In the genomic region with DNA sequence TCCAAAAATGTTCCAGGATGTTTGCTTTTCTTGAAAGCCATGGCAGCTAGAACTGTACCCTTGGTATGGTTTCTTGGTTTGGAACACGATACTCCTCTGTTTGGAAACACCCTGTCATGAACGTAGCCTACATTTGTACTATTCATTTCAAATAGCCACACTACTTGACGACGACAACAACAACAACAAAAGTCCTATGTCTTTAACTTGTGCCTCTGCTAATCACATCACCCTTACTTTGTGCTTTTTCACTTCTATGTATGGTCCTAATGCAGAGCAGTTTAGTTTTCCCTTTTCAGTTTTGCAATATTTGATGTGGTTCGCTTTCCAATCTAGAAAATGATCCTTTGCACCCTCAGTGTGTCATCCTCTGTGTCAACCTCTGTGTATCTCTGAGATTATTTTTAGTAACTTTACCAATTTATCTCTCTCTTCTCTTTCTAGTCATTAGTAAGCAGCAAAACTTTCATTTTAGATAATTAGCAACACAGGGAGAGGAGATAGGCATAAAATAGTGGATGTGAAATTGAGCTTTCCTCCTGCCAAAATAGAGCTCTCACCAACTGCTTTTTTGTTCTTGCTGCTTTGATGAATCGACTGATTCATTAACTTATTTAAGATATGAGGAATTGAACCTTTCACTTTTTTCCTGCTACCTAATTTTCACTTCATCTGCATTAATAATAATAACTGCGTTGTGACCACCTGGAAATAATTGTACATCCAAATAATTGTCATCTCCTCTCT, we compare ENCODE assay signal across 10 cellular contexts. TPM values are rescaled to one million over a fixed set of nuclear protein-coding genes. Genes with fewer than 3 reads are reported as not detected.
A peak's percentile ranks its signal among the peaks of the same experiment; 100 is the strongest.
DNase-seq lines count a peak whose midpoint lies in the region; ATAC-seq, FAIRE-seq and TF ChIP-seq lines count a peak whose summit lies in the region.
"Had no signal": no experiment of that assay in that cellular context is flagged by ENCODE, and none has a peak within 500 bp of the region (broad histone marks: within the 10 kb centered on the region; RNA-seq: fewer than 3 reads in every experiment).

No MANE protein-coding gene starts in this region.

- peaks cover 28% of the 10 kb centered on the region for H3K4me1 Mint-ChIP-seq in activated naive CD4-positive, alpha-beta T cell treated with anti-CD3 and anti-CD28 coated beads for 36 hours (ENCODE audit: low read depth)
- H3K4me1 Mint-ChIP-seq in activated naive CD4-positive, alpha-beta T cell treated with anti-CD3 and anti-CD28 coated beads, Interleukin-2, amount 10 ng/mL, durations not matched to agents 7 days and 5 days = no peaks in the 10 kb centered on the region
- peaks cover 34% of the 10 kb centered on the region for H3K4me1 Mint-ChIP-seq in stimulated activated naive CD8-positive, alpha-beta T cell treated with anti-CD3 and anti-CD28 coated beads, Interleukin-15, Interleukin-2, amounts not matched to agents 100 ng/mL and 50 ng/mL, for 24 hours (ENCODE audit: low read depth)

- peaks cover 6% of the 10 kb centered on the region for H3K27me3 Mint-ChIP-seq in activated naive CD4-positive, alpha-beta T cell treated with anti-CD3 and anti-CD28 coated beads for 36 hours (ENCODE audit: low read depth)
- H3K27me3 Mint-ChIP-seq in activated naive CD4-positive, alpha-beta T cell treated with anti-CD3 and anti-CD28 coated beads, Interleukin-2, amount 10 ng/mL, durations not matched to agents 7 days and 5 days = no peaks in the 10 kb centered on the region
- H3K27me3 Mint-ChIP-seq in stimulated activated naive CD8-positive, alpha-beta T cell treated with anti-CD3 and anti-CD28 coated beads, Interleukin-15, Interleukin-2, amounts not matched to agents 100 ng/mL and 50 ng/mL, for 24 hours = no peaks in the 10 kb centered on the region

- ATAC-seq in HG03469 (IDR thresholded peaks at IDR 0.05; ENCODE audit: unreplicated experiment) = peak; percentile 75

- H3K9me3 Mint-ChIP-seq in activated naive CD4-positive, alpha-beta T cell treated with anti-CD3 and anti-CD28 coated beads for 36 hours = no peaks in the 10 kb centered on the region
- H3K9me3 Mint-ChIP-seq in activated naive CD4-positive, alpha-beta T cell treated with anti-CD3 and anti-CD28 coated beads, Interleukin-2, amount 10 ng/mL, durations not matched to agents 7 days and 5 days = no peaks in the 10 kb centered on the region
- H3K9me3 Mint-ChIP-seq in stimulated activated naive CD8-positive, alpha-beta T cell treated with anti-CD3 and anti-CD28 coated beads, Interleukin-15, Interleukin-2, amounts not matched to agents 100 ng/mL and 50 ng/mL, for 24 hours = peaks cover 10% of the 10 kb centered on the region

- CTCF ChIA-PET in activated naive CD4-positive, alpha-beta T cell treated with anti-CD3 and anti-CD28 coated beads for 36 hours (lab: Charles Lee) = interaction anchor here (1.3 kb wide), 1 partner anchor 11 kb away, joined by 4 read pairs; no protein-coding TSS in a partner anchor
- CTCF ChIA-PET in activated naive CD4-positive, alpha-beta T cell treated with anti-CD3 and anti-CD28 coated beads, Interleukin-2, amount 10 ng/mL, durations not matched to agents 7 days and 5 days (lab: Charles Lee) = no interaction called here

- peak overlapping the region; percentile 15 for H3K27ac Mint-ChIP-seq in activated naive CD4-positive, alpha-beta T cell treated with anti-CD3 and anti-CD28 coated beads for 36 hours
- no peak overlapping the region for H3K27ac Mint-ChIP-seq in activated naive CD4-positive, alpha-beta T cell treated with anti-CD3 and anti-CD28 coated beads, Interleukin-2, amount 10 ng/mL, durations not matched to agents 7 days and 5 days
- peak overlapping the region; percentile 58 for H3K27ac Mint-ChIP-seq in stimulated activated naive CD8-positive, alpha-beta T cell treated with anti-CD3 and anti-CD28 coated beads, Interleukin-15, Interleukin-2, amounts not matched to agents 100 ng/mL and 50 ng/mL, for 24 hours

- H3K36me3 Mint-ChIP-seq in activated naive CD4-positive, alpha-beta T cell treated with anti-CD3 and anti-CD28 coated beads for 36 hours (ENCODE audit: low read depth) = peaks cover 1% of the 10 kb centered on the region
- no peaks in the 10 kb centered on the region for H3K36me3 Mint-ChIP-seq in activated naive CD4-positive, alpha-beta T cell treated with anti-CD3 and anti-CD28 coated beads, Interleukin-2, amount 10 ng/mL, durations not matched to agents 7 days and 5 days
- no peaks in the 10 kb centered on the region for H3K36me3 Mint-ChIP-seq in stimulated activated naive CD8-positive, alpha-beta T cell treated with anti-CD3 and anti-CD28 coated beads, Interleukin-15, Interleukin-2, amounts not matched to agents 100 ng/mL and 50 ng/mL, for 24 hours (ENCODE audit: low read depth)

- no peak for DNase-seq in activated naive CD4-positive, alpha-beta T cell treated with anti-CD3 and anti-CD28 coated beads for 36 hours
- no peak for DNase-seq in activated naive CD4-positive, alpha-beta T cell treated with anti-CD3 and anti-CD28 coated beads, Interleukin-2, amount 10 ng/mL, durations not matched to agents 7 days and 5 days
- DNase-seq in H54 (ENCODE audit: insufficient read length, low spot score) = no peak
- no peak for DNase-seq in HTR-8/SVneo (ENCODE audit: insufficient read length, low spot score)
- DNase-seq in 8988T = no peak
- no peak for DNase-seq in iPS-NIHi7 (ENCODE audit: extremely low spot score)
- DNase-seq: occipital lobe had no signal

- FAIRE-seq in H54 (lab: Jason Lieb, UNC) = peak; percentile 85
- no peak for FAIRE-seq in HTR-8/SVneo (lab: Jason Lieb, UNC)

- no peak for TF ChIP-seq POLR2A in H54 (IDR thresholded peaks at IDR 0.05; ENCODE audit: low read depth, low read length)

- intact Hi-C loops in activated naive CD4-positive, alpha-beta T cell treated with anti-CD3 and anti-CD28 coated beads for 36 hours (cut with micrococcal nuclease) = loop anchor here (1.0 kb wide), 4 partner anchors 15 to 254 kb away; no protein-coding TSS in a partner anchor

- H3K4me3 Mint-ChIP-seq in activated naive CD4-positive, alpha-beta T cell treated with anti-CD3 and anti-CD28 coated beads for 36 hours = no peak overlapping the region
- H3K4me3 Mint-ChIP-seq in activated naive CD4-positive, alpha-beta T cell treated with anti-CD3 and anti-CD28 coated beads, Interleukin-2, amount 10 ng/mL, durations not matched to agents 7 days and 5 days = no peak overlapping the region
- no peak overlapping the region for H3K4me3 Mint-ChIP-seq in stimulated activated naive CD8-positive, alpha-beta T cell treated with anti-CD3 and anti-CD28 coated beads, Interleukin-15, Interleukin-2, amounts not matched to agents 100 ng/mL and 50 ng/mL, for 24 hours

RNA-seq across cellular contexts. Expression of gene TP63, which starts 44.1 kb away (rescaled TPM):
- under 1 TPM in 1 of 2 experiments, not detected in 1; 0.15 TPM for total RNA-seq in activated naive CD4-positive, alpha-beta T cell treated with anti-CD3 and anti-CD28 coated beads for 36 hours
- total RNA-seq: SK-MEL-5 had no signal
